Comparison of ENCODE assay signal across 1 cellular context in genomic region chr1:109399326-109399957, GRCh38.
TF ChIP-seq lines count a peak whose summit lies in the region.

No MANE protein-coding gene starts in this region.

TF ChIP-seq in K562, 482 proteins besides CTCF, POLR2A, EP300 and RAD21:
- peak; percentile 98 for TF ChIP-seq MEIS2 (IDR thresholded peaks at IDR 0.05; ENCODE audit: partially characterized antibody)
- TF ChIP-seq SOX6 (IDR thresholded peaks at IDR 0.05): peak; percentile 99
- no peak for TF ChIP-seq HMBOX1 (IDR thresholded peaks at IDR 0.05)
- peak; percentile 34 for TF ChIP-seq TFE3 (CRISPR knock-in tag; IDR thresholded peaks at IDR 0.05)
- peak; percentile 97 for TF ChIP-seq DEAF1 (CRISPR knock-in tag; IDR thresholded peaks at IDR 0.05)
- TF ChIP-seq MAZ (CRISPR knock-in tag; conservative IDR thresholded peaks at IDR 0.05 in 1 of 2, IDR thresholded peaks at IDR 0.05 in 1 of 2): peak in 1 of 2 experiments; percentile 40; a peak in 1 of 4 replicates
- peak; percentile 8 for TF ChIP-seq ASH1L (IDR thresholded peaks at IDR 0.05; ENCODE audit: borderline replicate concordance, low read depth, partially characterized antibody)
- TF ChIP-seq ZNF668 (CRISPR knock-in tag; IDR thresholded peaks at IDR 0.05): no peak
- no peak for TF ChIP-seq ZNF79 (CRISPR knock-in tag; IDR thresholded peaks at IDR 0.05; ENCODE audit: low read depth)
- no peak for TF ChIP-seq ZNF740 (CRISPR knock-in tag; IDR thresholded peaks at IDR 0.05)
- TF ChIP-seq ZNF740 (tag; IDR thresholded peaks at IDR 0.05): peak in 1 of 2 experiments; percentile 64; a peak in 1 of 4 replicates
- no peak for TF ChIP-seq DDX20 (tag; IDR thresholded peaks at IDR 0.05; ENCODE audit: low read depth)
- 0 out of 4 replicates have a peak, but pooled peaks of 1 of the 2 experiments have one; percentile 51 for TF ChIP-seq ARNT (IDR thresholded peaks at IDR 0.05)
- 0 out of 2 replicates have a peak, but pooled peaks have one; percentile 37 for TF ChIP-seq SMAD4 (CRISPR knock-in tag; conservative IDR thresholded peaks at IDR 0.05)
- TF ChIP-seq MAFF (IDR thresholded peaks at IDR 0.05; ENCODE audit: low read length): 0 out of 2 replicates have a peak, but pooled peaks have one; percentile 2
- TF ChIP-seq PHF20 (IDR thresholded peaks at IDR 0.05; ENCODE audit: partially characterized antibody): no peak
- no peak for TF ChIP-seq NR2C2 (CRISPR knock-in tag; IDR thresholded peaks at IDR 0.05)
- TF ChIP-seq NR2C2 (tag; IDR thresholded peaks at IDR 0.05): no peak
- peak; percentile 88; the same call in 1 of the 2 replicates for TF ChIP-seq ARID3A (IDR thresholded peaks at IDR 0.05; ENCODE audit: borderline replicate concordance, low read depth, low read length)
- peak; percentile 46 for TF ChIP-seq CC2D1A (IDR thresholded peaks at IDR 0.05)
- 0 out of 2 replicates have a peak, but pooled peaks have one; percentile 13 for TF ChIP-seq ZNF75A (CRISPR knock-in tag; IDR thresholded peaks at IDR 0.05)
- TF ChIP-seq RB1 (IDR thresholded peaks at IDR 0.05; ENCODE audit: low read depth): 0 out of 2 replicates have a peak, but pooled peaks have one; percentile 38
- TF ChIP-seq TOE1 (IDR thresholded peaks at IDR 0.05; ENCODE audit: borderline replicate concordance): no peak
- TF ChIP-seq TOE1 (CRISPR knock-in tag; IDR thresholded peaks at IDR 0.05; ENCODE audit: borderline replicate concordance, low read depth): no peak
- no peak for TF ChIP-seq LARP7 (IDR thresholded peaks at IDR 0.05)
- TF ChIP-seq RBM34 (IDR thresholded peaks at IDR 0.05; ENCODE audit: borderline replicate concordance, insufficient read depth, low read length): no peak
- TF ChIP-seq PKNOX1 (IDR thresholded peaks at IDR 0.05): peak; percentile 94
- TF ChIP-seq KLF6 (CRISPR knock-in tag; IDR thresholded peaks at IDR 0.05; ENCODE audit: borderline replicate concordance): 0 out of 2 replicates have a peak, but pooled peaks have one; percentile 54
- TF ChIP-seq POLR2H (tag; IDR thresholded peaks at IDR 0.05; ENCODE audit: low read depth): peak; percentile 71
- TF ChIP-seq EP400 (IDR thresholded peaks at IDR 0.05): peak; percentile 40
- 0 out of 4 replicates have a peak, but pooled peaks of 1 of the 2 experiments have one; percentile 48 for TF ChIP-seq TBL1XR1 (IDR thresholded peaks at IDR 0.05; ENCODE audit: low read length in 2 of 2)
- peak in 1 of 2 experiments; percentile 25; a peak in 1 of 4 replicates for TF ChIP-seq TEAD1 (CRISPR knock-in tag; IDR thresholded peaks at IDR 0.05)
- TF ChIP-seq PBX2 (CRISPR knock-in tag; IDR thresholded peaks at IDR 0.05; ENCODE audit: low read depth): peak; percentile 34; the same call in 1 of the 2 replicates
- TF ChIP-seq PBX2 (tag; conservative IDR thresholded peaks at IDR 0.05; ENCODE audit: low read depth): peak; percentile 99
- no peak for TF ChIP-seq PHB (CRISPR knock-in tag; IDR thresholded peaks at IDR 0.05)
- peak in 1 of 2 experiments; percentile 48; a peak in 1 of 4 replicates for TF ChIP-seq MNT (conservative IDR thresholded peaks at IDR 0.05)
- TF ChIP-seq ETV1 (tag; conservative IDR thresholded peaks at IDR 0.05; ENCODE audit: low read depth): no peak
- TF ChIP-seq GTF2E2 (tag; IDR thresholded peaks at IDR 0.05): 0 out of 2 replicates have a peak, but pooled peaks have one; percentile 28
- TF ChIP-seq VEZF1 (CRISPR knock-in tag; IDR thresholded peaks at IDR 0.05): peak; percentile 69
- peak; percentile 67 for TF ChIP-seq SMC3 (conservative IDR thresholded peaks at IDR 0.05; ENCODE audit: insufficient read depth, low read depth, low read length)
- TF ChIP-seq CHD4 (IDR thresholded peaks at IDR 0.05; ENCODE audit: insufficient read depth, insufficient replicate concordance, low read depth, low read length, poor library complexity, severe bottlenecking): no peak
- TF ChIP-seq SMAD3 (CRISPR knock-in tag; conservative IDR thresholded peaks at IDR 0.05): 0 out of 2 replicates have a peak, but pooled peaks have one; percentile 41
- TF ChIP-seq MBD2 (IDR thresholded peaks at IDR 0.05; ENCODE audit: borderline replicate concordance, low read depth): no peak
- 0 out of 2 replicates have a peak, but pooled peaks have one; percentile 5 for TF ChIP-seq ZNF778 (CRISPR knock-in tag; IDR thresholded peaks at IDR 0.05)
